8 cellular contexts compared by ENCODE assay signal in the genomic region with DNA sequence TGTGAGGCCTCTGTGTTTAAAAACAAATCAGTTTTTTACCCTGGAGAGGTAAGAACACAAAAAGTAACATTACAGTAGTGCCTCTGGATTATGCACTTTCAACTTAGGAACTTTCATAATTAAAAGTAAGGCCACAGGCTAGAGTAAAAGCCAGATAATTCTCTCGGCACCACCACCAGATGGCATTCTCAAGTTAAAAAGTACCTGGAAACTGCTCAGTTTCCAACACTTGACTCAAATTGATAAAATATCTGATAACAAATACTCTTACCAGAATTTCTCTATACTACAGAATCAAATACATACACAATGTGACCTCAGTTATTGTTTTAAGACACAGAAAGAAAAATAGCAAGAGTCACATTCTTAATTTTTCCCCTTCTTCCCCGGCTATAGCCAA. TPM values are rescaled to one million over a fixed set of nuclear protein-coding genes. Genes with fewer than 3 reads are reported as not detected.
A peak's percentile ranks its signal among the peaks of the same experiment; 100 is the strongest.
DNase-seq lines count a peak whose midpoint lies in the region; ATAC-seq, FAIRE-seq and TF ChIP-seq lines count a peak whose summit lies in the region.

No MANE protein-coding gene starts in this region.

- H2AFZ ChIP-seq in SK-N-SH (ENCODE audit: low read depth): no peak overlapping the region
- H2AFZ ChIP-seq in H1 (ENCODE audit: low read length): no peak overlapping the region

- no peak overlapping the region for H3K14ac ChIP-seq in H1 (ENCODE audit: insufficient read length)

- H3K23ac ChIP-seq in H1 (ENCODE audit: insufficient read length): no peak overlapping the region

- H3K27ac ChIP-seq in HEK293 (ENCODE audit: extremely low read depth, low read depth, low read length) (no peak overlapping the region), SK-N-SH (ENCODE audit: low read depth in 2 of 2, low read length in 1 of 2) (no peak overlapping the region), H1 (ENCODE audit: low read depth, low read length) (no peak overlapping the region)

- TF ChIP-seq EP300 in SK-N-SH (IDR thresholded peaks at IDR 0.05; ENCODE audit: borderline replicate concordance in 1 of 2, low read depth in 1 of 2, low read length in 1 of 2) (no peak), H1 (IDR thresholded peaks at IDR 0.05; ENCODE audit: borderline replicate concordance in 1 of 2, low read depth in 2 of 2, low read length in 2 of 2) (no peak)

- H3K56ac ChIP-seq in H1 (replicated peaks; ENCODE audit: insufficient read length, low read depth, low read length): no peak overlapping the region

- no peak overlapping the region for H2BK12ac ChIP-seq in H1 (ENCODE audit: low read depth, low read length)

- no peak overlapping the region for H3K9ac ChIP-seq in SK-N-SH
- no peak overlapping the region for H3K9ac ChIP-seq in H1 (replicated peaks in 1 of 4; ENCODE audit: extremely low read depth in 1 of 4, low read depth in 3 of 4, low read length in 3 of 4)

- H4K91ac ChIP-seq in H1 (replicated peaks; ENCODE audit: insufficient read length, low read length): no peak overlapping the region

- H3K36me3 ChIP-seq in HEK293 (ENCODE audit: control insufficient read depth in 2 of 2, insufficient read depth in 1 of 2, low read length in 2 of 2): peaks cover 4 to 52% of the 10 kb centered on the region in 2 experiments
- peaks cover 3 to 46% of the 10 kb centered on the region in 2 experiments for H3K36me3 ChIP-seq in SK-N-SH (replicated peaks in 1 of 2; ENCODE audit: control insufficient read depth in 1 of 2, insufficient read depth in 2 of 2, low read length in 1 of 2)
- peaks cover 0 to 6% (median under 1%) of the 10 kb centered on the region in 4 experiments; a peak in 3 of 8 replicates for H3K36me3 ChIP-seq in H1 (ENCODE audit: control insufficient read depth in 2 of 4, insufficient read depth in 4 of 4, low read length in 3 of 4)

- H3K23me2 ChIP-seq in H1 (ENCODE audit: low read depth, low read length): no peaks in the 10 kb centered on the region

- no peaks in the 10 kb centered on the region for H3K9me2 ChIP-seq in SK-N-SH

- H3K18ac ChIP-seq in H1 (ENCODE audit: extremely low read depth, low read length): no peak overlapping the region

- H3K4me1 ChIP-seq in HEK293 (ENCODE audit: control insufficient read depth, insufficient read depth, low read length) (no peaks in the 10 kb centered on the region), SK-N-SH (ENCODE audit: control insufficient read depth in 1 of 2, insufficient read depth in 2 of 2, low read depth in 1 of 2, low read length in 1 of 2) (no peaks in the 10 kb centered on the region), H1 (replicated peaks in 1 of 4; ENCODE audit: control insufficient read depth in 3 of 4, insufficient read depth in 4 of 4, low read length in 3 of 4) (no peaks in the 10 kb centered on the region)

- H3K79me1 ChIP-seq in H1 (ENCODE audit: low read depth, low read length): no peaks in the 10 kb centered on the region

- no peak overlapping the region for H4K5ac ChIP-seq in H1 (ENCODE audit: insufficient read length, low read depth, low read length)

- WGBS in SK-N-SH (ENCODE audit: low lambda C conversion rate): 90% methylated on average over 2 of the region's 2 CpGs
- 84% methylated on average over 2 of the region's 2 CpGs; no CpG with 5 or more reads in 1 of the 2 experiments for WGBS in H1 (ENCODE audit: extremely low coverage in 1 of 2, insufficient coverage in 1 of 2, insufficient read length in 1 of 2, insufficient replicate concordance in 2 of 2, low coverage in 1 of 2, low lambda C conversion rate in 2 of 2, missing lambda C conversion rate in 1 of 2), 2 experiments

- no peak for FAIRE-seq in H1 (lab: Jason Lieb, UNC)

- no peak overlapping the region for H2BK120ac ChIP-seq in H1 (replicated peaks; ENCODE audit: low read depth, low read length)

- peaks cover 9% of the 10 kb centered on the region for H3F3A ChIP-seq in SK-N-SH (replicated peaks; ENCODE audit: insufficient read depth)

- TF ChIP-seq POLR2A in H1 (IDR thresholded peaks at IDR 0.05; ENCODE audit: control extremely low read depth in 1 of 2, low read depth in 2 of 2, low read length in 2 of 2): no peak

- H3K4ac ChIP-seq in H1 (replicated peaks; ENCODE audit: insufficient read length, low read depth, low read length): no peak overlapping the region

- H2BK20ac ChIP-seq in H1 (ENCODE audit: low read length): no peak overlapping the region

- no peaks in the 10 kb centered on the region for H4K20me1 ChIP-seq in SK-N-SH (ENCODE audit: insufficient read depth)
- H4K20me1 ChIP-seq in H1 (replicated peaks in 1 of 2; ENCODE audit: control insufficient read depth in 1 of 2, insufficient read depth in 2 of 2, low read length in 2 of 2): no peaks in the 10 kb centered on the region

- no peak overlapping the region for H3K4me2 ChIP-seq in SK-N-SH
- H3K4me2 ChIP-seq in H1 (ENCODE audit: insufficient read depth in 1 of 2, low read depth in 2 of 2, low read length in 2 of 2): no peak overlapping the region

- POLR2A ChIA-PET in HEK293 (lab: Yijun Ruan, JAX) (interaction anchor here (0.9 kb wide), 1 partner anchor 19 kb away, joined by 3 read pairs; a partner anchor contains a TSS), SK-N-SH (lab: Yijun Ruan, JAX) (interaction anchor here (0.6 kb wide), 1 partner anchor 292 kb away, joined by 3 read pairs; no protein-coding TSS in a partner anchor), H1 (lab: Charles Lee; ENCODE audit: partially characterized antibody) (no interaction called here)

- TF ChIP-seq CTCF in HEK293 (tag by site-specific recombination; IDR thresholded peaks at IDR 0.05) (no peak), SK-N-SH (IDR thresholded peaks at IDR 0.05) (peak; percentile 59), H1 (IDR thresholded peaks at IDR 0.05; ENCODE audit: control extremely low read depth in 1 of 3, insufficient read depth in 1 of 3, low read depth in 1 of 3, low read length in 3 of 3) (peak in 2 of 3 experiments; percentile 33 to 49; a peak in 2 of 4 replicates), omental fat pad (IDR thresholded peaks at IDR 0.05) (no peak)

- DNase-seq in NCI-H2171 treated with DMSO at 0.1 percent for 48 hours (lab: John Stamatoyannopoulos, UW) (peak; percentile 33), NCI-H2171 (lab: John Stamatoyannopoulos, UW) (no peak), SK-N-SH (no peak), H1 (ENCODE audit: low read depth in 1 of 2, low spot score in 2 of 2) (no peak), omental fat pad (ENCODE audit: low spot score) (no peak)

- H3K9me3 ChIP-seq in HEK293 (ENCODE audit: control insufficient read depth, insufficient read depth, low read depth, low read length) (no peaks in the 10 kb centered on the region), SK-N-SH (no peaks in the 10 kb centered on the region), H1 (ENCODE audit: insufficient read depth in 2 of 2, low read depth in 1 of 2, low read length in 1 of 2) (no peaks in the 10 kb centered on the region)

- no peak overlapping the region for H2AK5ac ChIP-seq in H1 (ENCODE audit: low read depth, low read length)

- H2BK15ac ChIP-seq in H1 (ENCODE audit: low read length): no peak overlapping the region

- peak; percentile 61 for TF ChIP-seq RAD21 in SK-N-SH (IDR thresholded peaks at IDR 0.05; ENCODE audit: low read length)
- TF ChIP-seq RAD21 in H1 (IDR thresholded peaks at IDR 0.05 in 1 of 2, conservative IDR thresholded peaks at IDR 0.05 in 1 of 2; ENCODE audit: low read depth in 2 of 2, low read length in 2 of 2): peak; percentile 39 to 53

- H3K27me3 ChIP-seq in SK-N-SH (ENCODE audit: insufficient read depth) (no peaks in the 10 kb centered on the region), H1 (replicated peaks in 1 of 4; ENCODE audit: control insufficient read depth in 3 of 4, extremely low read depth in 1 of 4, insufficient read depth in 3 of 4, low read length in 3 of 4) (no peaks in the 10 kb centered on the region)

- CTCF ChIA-PET in HEK293 (lab: Yijun Ruan, JAX) (interaction anchor here (0.6 to 4.3 kb wide), 4 partner anchors 10 to 144 kb away, joined by 3 to 38 read pairs (median 4); no protein-coding TSS in a partner anchor), SK-N-SH (lab: Yijun Ruan, JAX) (interaction anchor here (0.7 to 4.8 kb wide), 10 partner anchors 19 to 347 kb away, joined by 3 to 30 read pairs (median 4); a partner anchor contains a TSS), H1 (lab: Charles Lee; ENCODE audit: partially characterized antibody) (interaction anchor here (0.8 to 4.4 kb wide), 18 partner anchors 8 to 250 kb away, joined by 3 to 43 read pairs (median 4); a partner anchor contains a TSS)

- no peak overlapping the region for H2BK5ac ChIP-seq in H1 (ENCODE audit: low read depth, low read length)

- H3K79me2 ChIP-seq in SK-N-SH (ENCODE audit: insufficient read depth): no peaks in the 10 kb centered on the region
- no peaks in the 10 kb centered on the region for H3K79me2 ChIP-seq in H1 (ENCODE audit: control insufficient read depth in 1 of 2, insufficient read depth in 2 of 2, low read length in 2 of 2)

- H4K8ac ChIP-seq in H1 (ENCODE audit: extremely low read depth, insufficient read depth, low read length): no peak overlapping the region

- no peak overlapping the region for H3K4me3 ChIP-seq in HEK293 (ENCODE audit: low read depth, low read length)
- H3K4me3 ChIP-seq in SK-N-SH (ENCODE audit: low read depth in 2 of 2, low read length in 1 of 2): no peak overlapping the region
- no peak overlapping the region for H3K4me3 ChIP-seq in H1 (ENCODE audit: extremely low read depth in 1 of 4, insufficient read depth in 2 of 4, low read depth in 3 of 4, low read length in 4 of 4)

- peak; percentile 54 for ATAC-seq in omental fat pad (ENCODE audit: low FRiP score)
- ATAC-seq in HG03175 (IDR thresholded peaks at IDR 0.05; ENCODE audit: unreplicated experiment): no peak
- ATAC-seq in GM18858 (IDR thresholded peaks at IDR 0.05; ENCODE audit: unreplicated experiment): no peak

RNA-seq across cellular contexts. Expression of a gene that starts 19.9 kb away (rescaled TPM):
- 3.9 and 4.6 TPM in 2 replicates for polyA plus RNA-seq in SK-N-SH (2012; rRNA removed)
- 3.7 and 4.6 TPM in 2 replicates for polyA plus RNA-seq in SK-N-SH (2012; cell fraction: cytosol; rRNA removed)
- 3.0 and 10.6 TPM in 2 replicates for polyA plus RNA-seq in SK-N-SH (2012; cell fraction: nucleus; rRNA removed)
- 14.7 and 19.1 TPM in 2 replicates for total RNA-seq in H1 (2021; fragmentation: NEBNext Ultra II Directional; extraction: Animal tissue kit (Norgen Biotek cat#: 25700))
- 1.9 and 2.7 TPM in 2 replicates for polyA plus RNA-seq in H1 (2011; rRNA removed)
- 5.7 TPM for polyA plus RNA-seq in H1 (2011; cell fraction: cytosol; rRNA removed)
- polyA plus RNA-seq in H1 (2011; cell fraction: nucleus; rRNA removed): 3.4 TPM
- polyA plus RNA-seq in H1 (2012, experiment 1 of 2): 6.8 to 10.4 TPM (median 7.5 TPM) in 4 replicates
- 0.25 TPM for polyA plus RNA-seq in H1 (2012, experiment 2 of 2)
- 6.3 TPM for polyA plus RNA-seq in H1 (2013, experiment 1 of 2)
- 6.4 TPM for polyA plus RNA-seq in H1 (2013, experiment 2 of 2)
- 5.2 and 6.7 TPM in 2 replicates for polyA minus RNA-seq in H1 (2011; rRNA and poly(A)+ RNA removed)
- 5.7 TPM for polyA minus RNA-seq in H1 (2011; cell fraction: cytosol; rRNA and poly(A)+ RNA removed)
- polyA minus RNA-seq in H1 (2011; cell fraction: nucleus; rRNA and poly(A)+ RNA removed): 11.0 TPM
- 10 to 100 TPM in 1 of 4 donors, 1 to 10 TPM in 3; 7.3 to 16.2 (median 9.0) TPM for total RNA-seq in omental fat pad

RNA-seq across cellular contexts. Expression of a gene that starts 37.3 kb away (rescaled TPM):
- polyA plus RNA-seq in SK-N-SH (2012; rRNA removed) (0.02 and 0.03 TPM in 2 replicates), H1 (2011; rRNA removed) (0.03 and 0.06 TPM in 2 replicates)
- polyA plus RNA-seq in SK-N-SH (2012; cell fraction: cytosol; rRNA removed): not detected in 2 replicates
- 0.06 and 0.12 TPM in 2 replicates for polyA plus RNA-seq in SK-N-SH (2012; cell fraction: nucleus; rRNA removed)
- not detected in 2 replicates for total RNA-seq in H1 (2021; fragmentation: NEBNext Ultra II Directional; extraction: Animal tissue kit (Norgen Biotek cat#: 25700))
- not detected for polyA plus RNA-seq in H1 (2011; cell fraction: cytosol; rRNA removed)
- 0.11 TPM for polyA plus RNA-seq in H1 (2011; cell fraction: nucleus; rRNA removed)
- polyA plus RNA-seq in H1 (2012, experiment 1 of 2): 0.04 TPM in 1 of 4 replicates, not detected in the others
- polyA plus RNA-seq in H1 (2012, experiment 2 of 2): not detected
- polyA plus RNA-seq in H1 (2013, experiment 1 of 2): 0.08 TPM
- polyA plus RNA-seq in H1 (2013, experiment 2 of 2): 0.06 TPM
- polyA minus RNA-seq in H1 (2011; rRNA and poly(A)+ RNA removed): not detected in 2 replicates
- not detected for polyA minus RNA-seq in H1 (2011; cell fraction: cytosol; rRNA and poly(A)+ RNA removed)
- 0.10 TPM for polyA minus RNA-seq in H1 (2011; cell fraction: nucleus; rRNA and poly(A)+ RNA removed)
- total RNA-seq in omental fat pad: 1 to 10 TPM; 2.7 to 7.4 (median 5.1) TPM

RNA-seq across cellular contexts. Expression of a gene that starts 53.7 kb away (rescaled TPM):
- polyA plus RNA-seq in SK-N-SH (2012; rRNA removed): 2.3 and 3.7 TPM in 2 replicates
- 1.3 and 1.5 TPM in 2 replicates for polyA plus RNA-seq in SK-N-SH (2012; cell fraction: cytosol; rRNA removed)
- polyA plus RNA-seq in SK-N-SH (2012; cell fraction: nucleus; rRNA removed): 14.7 and 25.9 TPM in 2 replicates
- 0.60 and 0.82 TPM in 2 replicates for total RNA-seq in H1 (2021; fragmentation: NEBNext Ultra II Directional; extraction: Animal tissue kit (Norgen Biotek cat#: 25700))
- polyA plus RNA-seq in H1 (2011; rRNA removed): 0.35 and 0.45 TPM in 2 replicates
- 0.30 TPM for polyA plus RNA-seq in H1 (2011; cell fraction: cytosol; rRNA removed)
- 1.1 TPM for polyA plus RNA-seq in H1 (2011; cell fraction: nucleus; rRNA removed)
- polyA plus RNA-seq in H1 (2012, experiment 1 of 2): 0.24 to 0.79 TPM (median 0.41 TPM) in 4 replicates
- 0.03 TPM for polyA plus RNA-seq in H1 (2012, experiment 2 of 2)
- polyA plus RNA-seq in H1 (2013, experiment 1 of 2): 1.1 TPM
- 0.50 TPM for polyA plus RNA-seq in H1 (2013, experiment 2 of 2)
- 0.20 and 0.35 TPM in 2 replicates for polyA minus RNA-seq in H1 (2011; rRNA and poly(A)+ RNA removed)
- polyA minus RNA-seq in H1 (2011; cell fraction: cytosol; rRNA and poly(A)+ RNA removed): 0.81 TPM
- polyA minus RNA-seq in H1 (2011; cell fraction: nucleus; rRNA and poly(A)+ RNA removed): 5.2 TPM
- total RNA-seq in omental fat pad: 1 to 10 TPM; 1.6 to 8.4 (median 3.8) TPM

Comparison
In these comparisons a context has a peak if more than half of its experiments do, and no peak if none do; other contexts are left out.
1. CTCF ChIP-seq: peak in SK-N-SH (single experiment) and H1 (2 of 3); none in HEK293 (single experiment) and omental fat pad (0 of 3).